Comparison of ENCODE assay signal across 15 cellular contexts in the genomic region with DNA sequence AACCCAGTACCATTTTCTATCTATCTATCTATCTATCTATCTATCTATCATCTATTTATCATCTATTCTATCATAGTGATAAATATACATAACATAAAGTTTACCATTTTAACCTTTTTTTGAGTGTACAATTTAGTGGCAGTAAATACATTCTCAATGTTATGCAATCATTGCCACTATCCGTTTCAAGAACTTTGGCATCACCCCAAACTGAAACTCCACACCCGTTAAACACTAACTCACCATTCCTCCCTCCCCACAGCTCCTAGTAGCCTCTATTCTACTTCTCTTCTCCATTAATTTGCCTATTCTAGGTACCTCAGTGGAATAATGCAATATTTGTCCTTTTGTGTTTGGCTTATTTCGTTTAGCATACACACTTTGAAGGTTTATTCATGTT.
DNase-seq lines count a peak whose midpoint lies in the region; ATAC-seq and TF ChIP-seq lines count a peak whose summit lies in the region.
"Had no signal": no experiment of that assay in that cellular context is flagged by ENCODE, and none has a peak within 500 bp of the region (broad histone marks: within the 10 kb centered on the region; RNA-seq: fewer than 3 reads in every experiment).

No MANE protein-coding gene starts in this region.

- CTCF ChIA-PET in PC-3 (lab: Charles Lee), result no interaction called here

- H3K27me3 Mint-ChIP-seq in HFFc6 (ENCODE audit: insufficient read depth), result no peaks in the 10 kb centered on the region
- H3K27me3 Mint-ChIP-seq in stimulated activated memory B cell treated with anti-CD40 and anti-IgM and Interleukin-4, amounts not matched to agents 10 μg/mL and 1 μg/mL and 100 μg/mL, for 72 hours, result no peaks in the 10 kb centered on the region

- H3K4me2 ChIP-seq in PC-3 (ENCODE audit: low read length), result no peak overlapping the region

- no peak overlapping the region for H3K27ac Mint-ChIP-seq in HFFc6
- H3K27ac Mint-ChIP-seq in stimulated activated memory B cell treated with anti-CD40 and anti-IgM and Interleukin-4, amounts not matched to agents 10 μg/mL and 1 μg/mL and 100 μg/mL, for 72 hours, result no peak overlapping the region

- no peak overlapping the region for H3K9ac ChIP-seq in PC-3 (ENCODE audit: low read length)

- no peaks in the 10 kb centered on the region for H3F3A ChIP-seq in PC-3 (ENCODE audit: low read length, unreplicated experiment)

- no peak for TF ChIP-seq POLR2A in GM18505 (IDR thresholded peaks at IDR 0.05; ENCODE audit: borderline replicate concordance, extremely low read depth, insufficient read depth, insufficient read length)

- no peaks in the 10 kb centered on the region for H3K79me2 ChIP-seq in PC-3 (ENCODE audit: low read length)

- DNase-seq in AG09319 (ENCODE audit: extremely low read depth, low read depth) (peak; percentile 41), HFFc6 (peak; percentile 49), PC-3 (peak; percentile 53), fibroblast of peridontal ligament (ENCODE audit: extremely low read depth) (peak; percentile 82), left ventricle myocardium superior (no peak)
- DNase-seq in activated naive CD4-positive, alpha-beta T cell treated with anti-CD3 and anti-CD28 coated beads, Interleukin-2, amount 50 U/mL, for 16 hours, result no peak
- DNase-seq: activated naive CD4-positive, alpha-beta T cell; heart right ventricle; kidney glomerular epithelial cell; MG63; pancreas had no signal

- no peaks in the 10 kb centered on the region for H3K36me3 ChIP-seq in PC-3 (ENCODE audit: low read depth, low read length)
- H3K36me3 ChIP-seq: heart right ventricle, MG63, pancreas had no signal

- no peak overlapping the region for H3K27ac ChIP-seq in PC-3 (ENCODE audit: low read length)
- H3K27ac ChIP-seq: heart right ventricle, pancreas had no signal

- ATAC-seq in PC-3 (no peak), left ventricle myocardium superior (no peak), GM18505 (IDR thresholded peaks at IDR 0.05; ENCODE audit: unreplicated experiment) (no peak)
- no peak for ATAC-seq in stimulated activated memory B cell treated with anti-CD40 and anti-IgM and Interleukin-4, amounts not matched to agents 10 μg/mL and 1 μg/mL and 100 μg/mL, for 72 hours
- ATAC-seq: heart right ventricle, Panc1 had no signal

- TF ChIP-seq CTCF in AG09319 (IDR thresholded peaks at IDR 0.05; ENCODE audit: low read depth, low read length) (no peak), HFFc6 (IDR thresholded peaks at IDR 0.05) (no peak), PC-3 (conservative IDR thresholded peaks at IDR 0.05; ENCODE audit: low read depth, low read length) (no peak)

- no peaks in the 10 kb centered on the region for H3K36me3 Mint-ChIP-seq in HFFc6 (ENCODE audit: low read depth)
- no peaks in the 10 kb centered on the region for H3K36me3 Mint-ChIP-seq in stimulated activated memory B cell treated with anti-CD40 and anti-IgM and Interleukin-4, amounts not matched to agents 10 μg/mL and 1 μg/mL and 100 μg/mL, for 72 hours

- no peaks in the 10 kb centered on the region for H3K9me2 ChIP-seq in PC-3 (replicated peaks; ENCODE audit: low read length)

- H3K4me1 Mint-ChIP-seq in HFFc6 (ENCODE audit: low read depth), result peaks cover 6% of the 10 kb centered on the region
- no peaks in the 10 kb centered on the region for H3K4me1 Mint-ChIP-seq in stimulated activated memory B cell treated with anti-CD40 and anti-IgM and Interleukin-4, amounts not matched to agents 10 μg/mL and 1 μg/mL and 100 μg/mL, for 72 hours
- H3K4me1 Mint-ChIP-seq: central memory CD8-positive, alpha-beta T cell had no signal

- intact Hi-C loops in PC-3 (cut with micrococcal nuclease) (no loop called here), left ventricle myocardium superior (cut with micrococcal nuclease) (no loop called here)

- POLR2A ChIA-PET in PC-3 (lab: Charles Lee; ENCODE audit: unreplicated experiment), result no interaction called here

- no peak overlapping the region for H3K4me3 Mint-ChIP-seq in HFFc6
- no peak overlapping the region for H3K4me3 Mint-ChIP-seq in stimulated activated memory B cell treated with anti-CD40 and anti-IgM and Interleukin-4, amounts not matched to agents 10 μg/mL and 1 μg/mL and 100 μg/mL, for 72 hours
- H3K4me3 Mint-ChIP-seq: central memory CD8-positive, alpha-beta T cell had no signal

- no peaks in the 10 kb centered on the region for H3K27me3 ChIP-seq in PC-3 (ENCODE audit: low read length)
- H3K27me3 ChIP-seq: MG63, pancreas had no signal

- H2AFZ ChIP-seq in PC-3 (ENCODE audit: low read length), result no peak overlapping the region

- no peaks in the 10 kb centered on the region for H4K20me1 ChIP-seq in PC-3 (ENCODE audit: low read length)

- no TSS peak for BruUV-seq in PC-3 (replicated peaks; lab: Mats Ljungman, UMichigan)

- no peaks in the 10 kb centered on the region; the same call in 1 of the 2 replicates for H3K9me3 Mint-ChIP-seq in HFFc6
- H3K9me3 Mint-ChIP-seq in stimulated activated memory B cell treated with anti-CD40 and anti-IgM and Interleukin-4, amounts not matched to agents 10 μg/mL and 1 μg/mL and 100 μg/mL, for 72 hours, result no peaks in the 10 kb centered on the region
- H3K9me3 Mint-ChIP-seq: central memory CD8-positive, alpha-beta T cell had no signal

- H3K4me3 ChIP-seq in PC-3 (ENCODE audit: low read length), result no peak overlapping the region
- H3K4me3 ChIP-seq: heart right ventricle, MG63, pancreas had no signal

- no peaks in the 10 kb centered on the region for H3K9me3 ChIP-seq in PC-3 (ENCODE audit: low read length)
- H3K9me3 ChIP-seq: heart right ventricle, MG63, pancreas had no signal

- peaks cover 19% of the 10 kb centered on the region for H3K4me1 ChIP-seq in PC-3 (ENCODE audit: insufficient read depth, low read length)
- H3K4me1 ChIP-seq: pancreas had no signal

Comparison
In these comparisons a context has a peak if more than half of its experiments do, and no peak if none do; other contexts are left out.
1. DNase-seq: peak in AG09319 (single experiment), HFFc6 (single experiment), PC-3 (single experiment) and fibroblast of peridontal ligament (single experiment); none in activated naive CD4-positive, alpha-beta T cell treated with anti-CD3 and anti-CD28 coated beads, Interleukin-2, amount 50 U/mL, for 16 hours (single experiment) and left ventricle myocardium superior (single experiment).